19 cellular contexts compared by ENCODE assay signal in the genomic region with DNA sequence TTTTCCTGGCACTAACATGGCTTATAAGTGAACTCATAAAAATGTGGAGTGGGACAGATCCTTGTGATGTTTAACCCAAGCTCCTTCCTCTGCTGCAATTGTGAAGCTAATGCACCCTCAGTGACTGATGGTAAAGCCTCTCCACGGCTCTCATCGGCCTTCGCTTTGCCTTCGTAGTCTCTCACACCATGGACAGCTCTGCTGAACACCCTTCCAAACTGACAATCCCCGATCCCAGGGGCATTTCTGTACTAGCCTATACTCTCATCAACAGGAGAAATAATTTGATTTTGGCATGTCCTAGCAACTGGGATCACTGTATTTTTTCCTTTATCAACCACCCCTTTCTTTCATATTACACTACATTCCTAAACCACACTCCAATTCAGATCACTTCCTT.
"Had no signal": no experiment of that assay in that cellular context is flagged by ENCODE, and none has a peak within 500 bp of the region (broad histone marks: within the 10 kb centered on the region; RNA-seq: fewer than 3 reads in every experiment).

No MANE protein-coding gene starts in this region.

- H3K4me3 Mint-ChIP-seq: activated B cell treated with CpG ODN at 0.5 μM for 24 hours; activated CD4-positive, alpha-beta T cell treated with anti-CD3 and anti-CD28 coated beads, Interleukin-2, amount 10 ng/mL, durations not matched to agents 7 days and 5 days; activated naive CD8-positive, alpha-beta T cell treated with anti-CD3 and anti-CD28 coated beads, Interleukin-2, amount 50 U/mL, for 24 hours; activated T-cell treated with anti-CD3 and anti-CD28 coated beads, Interleukin-2, amount 50 U/mL, for 72 hours; brain; T-helper 1 cell treated with Interleukin-12 subunit alpha and Interleukin-12 subunit beta and Interleukin-4 antibody, amounts not matched to agents 30 μg/mL and 1 μg/mL, for 36 hours had no signal

- H3K27ac Mint-ChIP-seq: activated B cell treated with CpG ODN at 0.5 μM for 24 hours; activated CD4-positive, alpha-beta T cell treated with anti-CD3 and anti-CD28 coated beads, Interleukin-2, amount 10 ng/mL, durations not matched to agents 7 days and 5 days; activated naive CD8-positive, alpha-beta T cell treated with anti-CD3 and anti-CD28 coated beads, Interleukin-2, amount 50 U/mL, for 24 hours; activated T-cell treated with anti-CD3 and anti-CD28 coated beads, Interleukin-2, amount 50 U/mL, for 72 hours; brain; T-helper 1 cell treated with Interleukin-12 subunit alpha and Interleukin-12 subunit beta and Interleukin-4 antibody, amounts not matched to agents 30 μg/mL and 1 μg/mL, for 36 hours had no signal

- H3K27me3 Mint-ChIP-seq: activated B cell treated with CpG ODN at 0.5 μM for 24 hours; activated CD4-positive, alpha-beta T cell treated with anti-CD3 and anti-CD28 coated beads, Interleukin-2, amount 10 ng/mL, durations not matched to agents 7 days and 5 days; activated naive CD8-positive, alpha-beta T cell treated with anti-CD3 and anti-CD28 coated beads, Interleukin-2, amount 50 U/mL, for 24 hours had no signal

- ATAC-seq: activated naive CD4-positive, alpha-beta T cell treated with anti-CD3 and anti-CD28 coated beads, Interleukin-2, amount 50 U/mL, for 72 hours; activated naive CD8-positive, alpha-beta T cell treated with anti-CD3 and anti-CD28 coated beads, Interleukin-2, amount 50 U/mL, for 24 hours; activated T-cell treated with anti-CD3 and anti-CD28 coated beads, Interleukin-2, amount 50 U/mL, for 72 hours; PC-3 had no signal

- H3K9me3 Mint-ChIP-seq: activated B cell treated with CpG ODN at 0.5 μM for 24 hours; activated CD4-positive, alpha-beta T cell treated with anti-CD3 and anti-CD28 coated beads, Interleukin-2, amount 10 ng/mL, durations not matched to agents 7 days and 5 days; activated naive CD4-positive, alpha-beta T cell treated with anti-CD3 and anti-CD28 coated beads, Interleukin-2, amount 50 U/mL, for 72 hours; activated naive CD8-positive, alpha-beta T cell treated with anti-CD3 and anti-CD28 coated beads, Interleukin-2, amount 50 U/mL, for 24 hours; activated T-cell treated with anti-CD3 and anti-CD28 coated beads, Interleukin-2, amount 50 U/mL, for 72 hours; brain; T-helper 1 cell treated with Interleukin-12 subunit alpha and Interleukin-12 subunit beta and Interleukin-4 antibody, amounts not matched to agents 30 μg/mL and 1 μg/mL, for 36 hours had no signal

- DNase-seq: activated B cell treated with CpG ODN at 0.5 μM for 24 hours; activated CD4-positive, alpha-beta T cell treated with anti-CD3 and anti-CD28 coated beads for 1 hour; activated naive CD8-positive, alpha-beta T cell treated with anti-CD3 and anti-CD28 coated beads, Interleukin-2, amount 50 U/mL, for 24 hours; activated T-cell treated with anti-CD3 and anti-CD28 coated beads, Interleukin-2, amount 50 U/mL, for 72 hours; amniotic stem cell; KBM-7; NCI-H1048; NCI-H146; NCI-H187 treated with DMSO at 0.1 percent for 48 hours; NCI-H2081 treated with DMSO at 0.1 percent for 48 hours; NCI-H446; NCI-H524; PC-3; SHP77 treated with DMSO at 0.1 percent for 48 hours; T-helper 9 cell had no signal
